8 cellular contexts compared by ENCODE assay signal in genomic region chr6:57535994-57536393, GRCh38.
A peak's percentile ranks its signal among the peaks of the same experiment; 100 is the strongest.
DNase-seq lines count a peak whose midpoint lies in the region; ATAC-seq, FAIRE-seq and TF ChIP-seq lines count a peak whose summit lies in the region.
"Not testable (repeated sequence)": the region's sequence is repeated elsewhere in the genome, so short reads cannot be mapped to it uniquely, and the experiment has no call there.

No MANE protein-coding gene starts in this region.

- not testable (repeated sequence) for H3K4me3 ChIP-seq in fibroblast of pulmonary artery (replicated peaks; ENCODE audit: low read depth, low read length); mucosa of descending colon

- peak; percentile 92 for FAIRE-seq in TTC549 (lab: Jason Lieb, UNC)

- peak; percentile 75 for ATAC-seq in GM18498 (IDR thresholded peaks at IDR 0.05; ENCODE audit: unreplicated experiment)
- peak; percentile 71 for ATAC-seq in GM21576 (IDR thresholded peaks at IDR 0.05; ENCODE audit: unreplicated experiment)
- ATAC-seq in HG03280 (IDR thresholded peaks at IDR 0.05; ENCODE audit: unreplicated experiment) = peak; percentile 63
- peak; percentile 51 for ATAC-seq in mucosa of descending colon

- not testable (repeated sequence) for H3K9me3 ChIP-seq in mucosa of descending colon

- TF ChIP-seq CTCF in AG09319 (IDR thresholded peaks at IDR 0.05; ENCODE audit: low read depth, low read length) (peak; percentile 39), fibroblast of pulmonary artery (IDR thresholded peaks at IDR 0.05; ENCODE audit: low read length, missing control alignments) (peak; percentile 52)
- not testable (repeated sequence) for TF ChIP-seq CTCF in mucosa of descending colon (IDR thresholded peaks at IDR 0.05)

- not testable (repeated sequence) for H3K4me1 ChIP-seq in mucosa of descending colon (ENCODE audit: low read depth)

- H3K36me3 ChIP-seq in mucosa of descending colon (ENCODE audit: low read depth) = not testable (repeated sequence)

- peak; percentile 35 for DNase-seq in AG09319 (ENCODE audit: extremely low read depth, low read depth)
- DNase-seq in NCI-H2227 (lab: John Stamatoyannopoulos, UW; ENCODE audit: unreplicated experiment) = peak; percentile 2
- peak; percentile 68 for DNase-seq in fibroblast of pulmonary artery (ENCODE audit: low read depth)
- peak in 1 of 3 donors; percentile 9 for DNase-seq in mucosa of descending colon

- intact Hi-C loops in mucosa of descending colon (cut with DNase I, micrococcal nuclease) = not testable (repeated sequence)
